In the genomic region with DNA sequence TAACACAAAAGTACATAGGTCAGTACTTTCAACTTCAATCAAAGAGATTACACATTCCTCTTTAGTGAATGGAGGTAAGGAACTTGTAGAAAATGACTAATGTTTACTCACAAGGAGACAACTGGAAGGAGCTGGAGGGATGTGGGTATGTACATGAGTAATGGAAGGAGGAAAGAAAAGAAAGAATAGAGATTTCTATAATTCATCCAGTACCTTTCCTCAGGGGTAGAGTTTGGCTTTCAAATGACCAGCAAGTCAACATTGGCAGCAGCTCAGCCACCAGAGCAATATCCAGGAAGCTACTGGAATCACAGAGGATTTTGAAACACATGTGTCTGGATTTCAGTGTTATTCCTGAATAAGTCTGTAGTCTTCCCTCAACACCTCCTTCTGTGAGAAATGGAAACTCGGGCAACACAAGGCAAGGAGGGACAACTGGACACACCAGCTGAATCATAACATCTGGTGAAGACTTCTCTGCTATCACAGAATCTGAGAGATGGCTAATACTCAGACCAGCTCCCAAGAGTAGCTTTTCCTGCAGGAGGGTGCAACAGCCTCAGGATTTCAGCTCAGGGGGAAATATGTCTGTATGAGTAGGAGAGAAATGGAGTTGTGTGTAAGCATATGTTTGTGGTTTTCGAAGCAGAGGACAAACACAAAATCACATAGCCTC, we compare ENCODE assay signal across 1 cellular context.
TF ChIP-seq lines count a peak whose summit lies in the region.

No MANE protein-coding gene starts in this region.

TF ChIP-seq in GM23338, 12 proteins besides CTCF, POLR2A, EP300 and RAD21 (continued from another document):
- TF ChIP-seq, protein P1, sequence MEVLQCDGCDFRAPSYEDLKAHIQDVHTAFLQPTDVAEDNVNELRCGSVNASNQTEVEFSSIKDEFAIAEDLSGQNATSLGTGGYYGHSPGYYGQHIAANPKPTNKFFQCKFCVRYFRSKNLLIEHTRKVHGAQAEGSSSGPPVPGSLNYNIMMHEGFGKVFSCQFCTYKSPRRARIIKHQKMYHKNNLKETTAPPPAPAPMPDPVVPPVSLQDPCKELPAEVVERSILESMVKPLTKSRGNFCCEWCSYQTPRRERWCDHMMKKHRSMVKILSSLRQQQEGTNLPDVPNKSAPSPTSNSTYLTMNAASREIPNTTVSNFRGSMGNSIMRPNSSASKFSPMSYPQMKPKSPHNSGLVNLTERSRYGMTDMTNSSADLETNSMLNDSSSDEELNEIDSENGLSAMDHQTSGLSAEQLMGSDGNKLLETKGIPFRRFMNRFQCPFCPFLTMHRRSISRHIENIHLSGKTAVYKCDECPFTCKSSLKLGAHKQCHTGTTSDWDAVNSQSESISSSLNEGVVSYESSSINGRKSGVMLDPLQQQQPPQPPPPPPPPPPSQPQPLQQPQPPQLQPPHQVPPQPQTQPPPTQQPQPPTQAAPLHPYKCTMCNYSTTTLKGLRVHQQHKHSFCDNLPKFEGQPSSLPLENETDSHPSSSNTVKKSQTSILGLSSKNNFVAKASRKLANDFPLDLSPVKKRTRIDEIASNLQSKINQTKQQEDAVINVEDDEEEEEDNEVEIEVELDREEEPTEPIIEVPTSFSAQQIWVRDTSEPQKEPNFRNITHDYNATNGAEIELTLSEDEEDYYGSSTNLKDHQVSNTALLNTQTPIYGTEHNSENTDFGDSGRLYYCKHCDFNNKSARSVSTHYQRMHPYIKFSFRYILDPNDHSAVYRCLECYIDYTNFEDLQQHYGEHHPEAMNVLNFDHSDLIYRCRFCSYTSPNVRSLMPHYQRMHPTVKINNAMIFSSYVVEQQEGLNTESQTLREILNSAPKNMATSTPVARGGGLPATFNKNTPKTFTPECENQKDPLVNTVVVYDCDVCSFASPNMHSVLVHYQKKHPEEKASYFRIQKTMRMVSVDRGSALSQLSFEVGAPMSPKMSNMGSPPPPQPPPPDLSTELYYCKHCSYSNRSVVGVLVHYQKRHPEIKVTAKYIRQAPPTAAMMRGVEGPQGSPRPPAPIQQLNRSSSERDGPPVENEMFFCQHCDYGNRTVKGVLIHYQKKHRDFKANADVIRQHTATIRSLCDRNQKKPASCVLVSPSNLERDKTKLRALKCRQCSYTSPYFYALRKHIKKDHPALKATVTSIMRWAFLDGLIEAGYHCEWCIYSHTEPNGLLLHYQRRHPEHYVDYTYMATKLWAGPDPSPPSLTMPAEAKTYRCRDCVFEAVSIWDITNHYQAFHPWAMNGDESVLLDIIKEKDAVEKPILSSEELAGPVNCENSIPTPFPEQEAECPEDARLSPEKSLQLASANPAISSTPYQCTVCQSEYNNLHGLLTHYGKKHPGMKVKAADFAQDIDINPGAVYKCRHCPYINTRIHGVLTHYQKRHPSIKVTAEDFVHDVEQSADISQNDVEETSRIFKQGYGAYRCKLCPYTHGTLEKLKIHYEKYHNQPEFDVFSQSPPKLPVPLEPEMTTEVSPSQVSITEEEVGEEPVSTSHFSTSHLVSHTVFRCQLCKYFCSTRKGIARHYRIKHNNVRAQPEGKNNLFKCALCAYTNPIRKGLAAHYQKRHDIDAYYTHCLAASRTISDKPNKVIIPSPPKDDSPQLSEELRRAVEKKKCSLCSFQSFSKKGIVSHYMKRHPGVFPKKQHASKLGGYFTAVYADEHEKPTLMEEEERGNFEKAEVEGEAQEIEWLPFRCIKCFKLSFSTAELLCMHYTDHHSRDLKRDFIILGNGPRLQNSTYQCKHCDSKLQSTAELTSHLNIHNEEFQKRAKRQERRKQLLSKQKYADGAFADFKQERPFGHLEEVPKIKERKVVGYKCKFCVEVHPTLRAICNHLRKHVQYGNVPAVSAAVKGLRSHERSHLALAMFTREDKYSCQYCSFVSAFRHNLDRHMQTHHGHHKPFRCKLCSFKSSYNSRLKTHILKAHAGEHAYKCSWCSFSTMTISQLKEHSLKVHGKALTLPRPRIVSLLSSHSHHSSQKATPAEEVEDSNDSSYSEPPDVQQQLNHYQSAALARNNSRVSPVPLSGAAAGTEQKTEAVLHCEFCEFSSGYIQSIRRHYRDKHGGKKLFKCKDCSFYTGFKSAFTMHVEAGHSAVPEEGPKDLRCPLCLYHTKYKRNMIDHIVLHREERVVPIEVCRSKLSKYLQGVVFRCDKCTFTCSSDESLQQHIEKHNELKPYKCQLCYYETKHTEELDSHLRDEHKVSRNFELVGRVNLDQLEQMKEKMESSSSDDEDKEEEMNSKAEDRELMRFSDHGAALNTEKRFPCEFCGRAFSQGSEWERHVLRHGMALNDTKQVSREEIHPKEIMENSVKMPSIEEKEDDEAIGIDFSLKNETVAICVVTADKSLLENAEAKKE (CRISPR knock-in tag; IDR thresholded peaks at IDR 0.05) = no peak
- no peak for TF ChIP-seq JUNB (IDR thresholded peaks at IDR 0.05; ENCODE audit: unreplicated experiment)
- TF ChIP-seq CREB1 (CRISPR knock-in tag; IDR thresholded peaks at IDR 0.05; ENCODE audit: low read depth) = no peak
